ENCODE assay signal across 8 cellular contexts in the genomic region with DNA sequence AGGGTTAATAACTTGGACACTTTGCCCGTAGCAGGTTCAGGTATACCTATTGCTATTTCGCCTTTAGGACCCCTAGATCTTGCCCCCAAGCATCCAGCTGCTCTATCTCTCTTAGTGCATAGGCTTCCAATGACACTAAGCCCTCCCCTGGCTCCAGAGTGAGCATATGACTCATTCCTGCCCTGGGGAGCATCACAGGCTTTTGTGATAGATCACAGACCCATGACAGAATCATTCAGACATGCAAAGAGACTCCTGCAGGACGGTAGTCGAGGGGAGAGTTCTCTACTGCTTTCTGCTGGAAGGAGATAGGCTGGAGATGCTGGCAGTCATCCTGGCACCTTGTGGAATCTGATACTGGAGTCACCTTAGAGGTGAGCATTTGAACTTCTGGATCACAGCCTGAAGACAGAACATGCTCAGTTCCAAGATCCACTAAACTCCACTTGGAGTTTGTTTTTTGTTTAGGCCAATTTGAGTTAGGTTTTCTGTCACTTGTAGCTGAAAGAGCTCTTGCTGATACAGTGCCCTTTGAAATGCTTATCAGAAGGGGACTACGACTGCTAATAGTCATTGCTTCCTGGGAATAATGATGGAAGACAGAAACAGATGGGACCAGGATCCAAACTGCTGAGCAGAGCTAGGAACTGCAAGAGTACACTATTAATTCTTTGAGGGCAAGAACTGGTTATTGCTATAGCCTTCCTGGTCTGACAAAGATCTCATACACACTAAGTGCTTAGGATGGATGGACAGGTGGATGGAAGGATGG.
DNase-seq lines count a peak whose midpoint lies in the region; ATAC-seq and TF ChIP-seq lines count a peak whose summit lies in the region.

No MANE protein-coding gene starts in this region.

- peaks cover 25% of the 10 kb centered on the region for H3K36me3 Mint-ChIP-seq in stimulated activated memory B cell treated with anti-CD40 and anti-IgM and Interleukin-4, amounts not matched to agents 10 μg/mL and 1 μg/mL and 100 μg/mL, for 72 hours

- H3K27ac Mint-ChIP-seq in stimulated activated memory B cell treated with anti-CD40 and anti-IgM and Interleukin-4, amounts not matched to agents 10 μg/mL and 1 μg/mL and 100 μg/mL, for 72 hours, result peak overlapping the region; percentile 57

- H3K4me3 ChIP-seq in ACC112 (ENCODE audit: low read depth, low read length), result 0 out of 2 replicates have a peak overlapping the region, but pooled peaks have one; percentile 3
- H3K4me3 ChIP-seq in adipocyte (ENCODE audit: low read length), result no peak overlapping the region

- H3K4me1 ChIP-seq in ACC112 (ENCODE audit: control insufficient read depth, insufficient read depth, low read length, unreplicated experiment), result peaks cover 39% of the 10 kb centered on the region
- peaks cover 21% of the 10 kb centered on the region for H3K4me1 ChIP-seq in adipocyte (ENCODE audit: control insufficient read depth, insufficient read depth, low read length)

- in situ Hi-C loops in GM13977 (cut with MboI; ENCODE audit: low pct_unique_long_range_greater_than_20kb, low sequenced_read_pairs, unreplicated experiment), result no loop called here

- H3K27me3 ChIP-seq in ACC112 (ENCODE audit: insufficient read depth, low read length) (no peaks in the 10 kb centered on the region), adipocyte (replicated peaks; ENCODE audit: control insufficient read depth, insufficient read depth, low read length) (no peaks in the 10 kb centered on the region)

- 0 out of 2 replicates have a peak, but pooled peaks cover 3% of the 10 kb centered on the region for H3K36me3 ChIP-seq in ACC112 (ENCODE audit: insufficient read depth, low read length)
- no peaks in the 10 kb centered on the region for H3K36me3 ChIP-seq in adipocyte (ENCODE audit: control insufficient read depth, insufficient read depth, low read length, severe bottlenecking)

- H3K4me3 Mint-ChIP-seq in stimulated activated memory B cell treated with anti-CD40 and anti-IgM and Interleukin-4, amounts not matched to agents 10 μg/mL and 1 μg/mL and 100 μg/mL, for 72 hours, result no peak overlapping the region

- no peak overlapping the region; the same call in 1 of the 2 replicates for H3K27ac ChIP-seq in ACC112 (ENCODE audit: low read depth, low read length)

- no peak for TF ChIP-seq CTCF in GM13977 (IDR thresholded peaks at IDR 0.05; ENCODE audit: extremely low read depth, insufficient read depth, missing control alignments)

- H3K9me3 Mint-ChIP-seq in stimulated activated memory B cell treated with anti-CD40 and anti-IgM and Interleukin-4, amounts not matched to agents 10 μg/mL and 1 μg/mL and 100 μg/mL, for 72 hours, result no peaks in the 10 kb centered on the region

- H3K27me3 Mint-ChIP-seq in stimulated activated memory B cell treated with anti-CD40 and anti-IgM and Interleukin-4, amounts not matched to agents 10 μg/mL and 1 μg/mL and 100 μg/mL, for 72 hours, result no peaks in the 10 kb centered on the region

- no peaks in the 10 kb centered on the region for H3K9me3 ChIP-seq in adipocyte (ENCODE audit: control insufficient read depth, low read length)

- H3K4me1 Mint-ChIP-seq in stimulated activated memory B cell treated with anti-CD40 and anti-IgM and Interleukin-4, amounts not matched to agents 10 μg/mL and 1 μg/mL and 100 μg/mL, for 72 hours, result peaks cover 64% of the 10 kb centered on the region

- peak; percentile 49 for DNase-seq in GM13977 (ENCODE audit: low spot score)
- peak; percentile 47 for DNase-seq in NCI-H2171 (lab: John Stamatoyannopoulos, UW)
- peak; percentile 90 for DNase-seq in adipocyte (ENCODE audit: low read depth)
- peak; percentile 87 for DNase-seq in iPS-NIHi7 (ENCODE audit: extremely low spot score)
- no peak for DNase-seq in putamen (ENCODE audit: low spot score)

- peaks cover 29% of the 10 kb centered on the region for H3K79me2 ChIP-seq in ACC112 (ENCODE audit: control insufficient read depth, insufficient read depth, low read length, unreplicated experiment)

- ATAC-seq in HG02852 (IDR thresholded peaks at IDR 0.05; ENCODE audit: unreplicated experiment), result peak; percentile 93
- ATAC-seq in stimulated activated memory B cell treated with anti-CD40 and anti-IgM and Interleukin-4, amounts not matched to agents 10 μg/mL and 1 μg/mL and 100 μg/mL, for 72 hours, result peak; percentile 95

- no peak overlapping the region for H2AFZ ChIP-seq in ACC112 (ENCODE audit: low read length, unreplicated experiment)

- H3K9ac ChIP-seq in adipocyte (ENCODE audit: low read length), result no peak overlapping the region
